ENCODE assay signal across 32 cellular contexts in genomic region chr2:233807966-233808892, GRCh38. TPM values are rescaled to one million over a fixed set of nuclear protein-coding genes. Genes with fewer than 3 reads are reported as not detected.
DNase-seq lines count a peak whose midpoint lies in the region; ATAC-seq, FAIRE-seq and TF ChIP-seq lines count a peak whose summit lies in the region.
"Had no signal": no experiment of that assay in that cellular context is flagged by ENCODE, and none has a peak within 500 bp of the region (broad histone marks: within the 10 kb centered on the region; RNA-seq: fewer than 3 reads in every experiment).

No MANE protein-coding gene starts in this region.

- ATAC-seq in pancreas (no peak), upper lobe of right lung (no peak), HG02588 (IDR thresholded peaks at IDR 0.05; ENCODE audit: unreplicated experiment) (no peak)
- ATAC-seq: gastroesophageal sphincter, right cardiac atrium, Right ventricle myocardium inferior had no signal

- peak; percentile 6 for DNase-seq in activated naive CD4-positive, alpha-beta T cell treated with anti-CD3 and anti-CD28 coated beads, Interleukin-2, amount 10 ng/mL, durations not matched to agents 7 days and 5 days
- no peak for DNase-seq in activated naive CD4-positive, alpha-beta T cell (lab: John Stamatoyannopoulos, UW)
- DNase-seq in H1 (ENCODE audit: low read depth in 1 of 2, low spot score in 2 of 2), result peak in 1 of 2 experiments; percentile 14
- DNase-seq in pancreas, result peak in 4 of 6 donors; percentile 3 to 21 (median 12)
- peak; percentile 46 for DNase-seq in upper lobe of right lung
- DNase-seq in amniotic stem cell (lab: John Stamatoyannopoulos, UW), result no peak
- no peak for DNase-seq in A172 (ENCODE audit: low spot score)
- DNase-seq: amygdala, brain microvascular endothelial cell, Kasumi-1, NCI-H1417 treated with DMSO at 0.1 percent for 48 hours, NCI-H2081, NCI-H2227 treated with DMSO at 0.1 percent for 48 hours, NCI-H526, OCI-M1, SK-N-SH, transverse colon had no signal

- H2BK12ac ChIP-seq in H1 (ENCODE audit: low read depth, low read length), result 0 out of 2 replicates have a peak overlapping the region, but pooled peaks have one; percentile 27

- no peak overlapping the region for H3K18ac ChIP-seq in H1 (ENCODE audit: extremely low read depth, low read length)

- POLR2A ChIA-PET in H1 (lab: Charles Lee; ENCODE audit: partially characterized antibody), result no interaction called here

- H3K36me3 Mint-ChIP-seq in activated naive CD4-positive, alpha-beta T cell treated with anti-CD3 and anti-CD28 coated beads, Interleukin-2, amount 10 ng/mL, durations not matched to agents 7 days and 5 days, result no peaks in the 10 kb centered on the region
- H3K36me3 Mint-ChIP-seq: activated naive CD4-positive, alpha-beta T cell treated with anti-CD3 and anti-CD28 coated beads, Interleukin-2, amount 50 U/mL, for 24 hours had no signal

- H3K4me3 ChIP-seq in H1 (ENCODE audit: extremely low read depth in 1 of 4, insufficient read depth in 2 of 4, low read depth in 3 of 4, low read length in 4 of 4), result no peak overlapping the region
- no peak overlapping the region for H3K4me3 ChIP-seq in pancreas
- H3K4me3 ChIP-seq in upper lobe of right lung, result no peak overlapping the region
- H3K4me3 ChIP-seq: BLaER1, gastroesophageal sphincter, hepatocyte, transverse colon had no signal

- H3K4me2 ChIP-seq in H1 (ENCODE audit: insufficient read depth in 1 of 2, low read depth in 2 of 2, low read length in 2 of 2), result no peak overlapping the region
- H3K4me2 ChIP-seq: BLaER1, hepatocyte, SK-N-SH had no signal

- H3K36me3 ChIP-seq in H1 (ENCODE audit: control insufficient read depth in 2 of 4, insufficient read depth in 4 of 4, low read length in 3 of 4), result no peaks in the 10 kb centered on the region
- no peaks in the 10 kb centered on the region for H3K36me3 ChIP-seq in pancreas
- no peaks in the 10 kb centered on the region for H3K36me3 ChIP-seq in upper lobe of right lung
- H3K36me3 ChIP-seq: BLaER1, brain microvascular endothelial cell, gastroesophageal sphincter, transverse colon had no signal

- no peaks in the 10 kb centered on the region for H3K9me3 Mint-ChIP-seq in activated naive CD4-positive, alpha-beta T cell treated with anti-CD3 and anti-CD28 coated beads, Interleukin-2, amount 10 ng/mL, durations not matched to agents 7 days and 5 days
- H3K9me3 Mint-ChIP-seq: activated naive CD4-positive, alpha-beta T cell treated with anti-CD3 and anti-CD28 coated beads, Interleukin-2, amount 50 U/mL, for 24 hours; T-helper 1 cell treated with Interleukin-12 subunit alpha and Interleukin-12 subunit beta and Interleukin-4 antibody, amounts not matched to agents 30 μg/mL and 1 μg/mL, for 36 hours had no signal

- no peak for TF ChIP-seq EP300 in H1 (IDR thresholded peaks at IDR 0.05; ENCODE audit: borderline replicate concordance in 1 of 2, low read depth in 2 of 2, low read length in 2 of 2)

- no peaks in the 10 kb centered on the region for H3K4me1 Mint-ChIP-seq in activated naive CD4-positive, alpha-beta T cell treated with anti-CD3 and anti-CD28 coated beads, Interleukin-2, amount 10 ng/mL, durations not matched to agents 7 days and 5 days
- H3K4me1 Mint-ChIP-seq: activated naive CD4-positive, alpha-beta T cell treated with anti-CD3 and anti-CD28 coated beads, Interleukin-2, amount 50 U/mL, for 24 hours had no signal

- no peak overlapping the region for H3K9ac ChIP-seq in H1 (replicated peaks in 1 of 4; ENCODE audit: extremely low read depth in 1 of 4, low read depth in 3 of 4, low read length in 3 of 4)
- H3K9ac ChIP-seq: BLaER1, parathyroid adenoma, SK-N-SH had no signal

- TF ChIP-seq RAD21 in H1 (IDR thresholded peaks at IDR 0.05 in 1 of 2, conservative IDR thresholded peaks at IDR 0.05 in 1 of 2; ENCODE audit: low read depth in 2 of 2, low read length in 2 of 2), result no peak

- no peak overlapping the region for H2AK5ac ChIP-seq in H1 (ENCODE audit: low read depth, low read length)

- no peak overlapping the region for H4K91ac ChIP-seq in H1 (replicated peaks; ENCODE audit: insufficient read length, low read length)

- H3K4me1 ChIP-seq in H1 (replicated peaks in 1 of 4; ENCODE audit: control insufficient read depth in 3 of 4, insufficient read depth in 4 of 4, low read length in 3 of 4), result no peaks in the 10 kb centered on the region
- no peaks in the 10 kb centered on the region for H3K4me1 ChIP-seq in pancreas
- no peaks in the 10 kb centered on the region for H3K4me1 ChIP-seq in upper lobe of right lung
- H3K4me1 ChIP-seq: BLaER1, gastroesophageal sphincter, parathyroid adenoma, transverse colon had no signal

- intact Hi-C loops in pancreas (cut with DNase I) (no loop called here), upper lobe of right lung (cut with DNase I) (no loop called here)

- peaks cover 0 to 4% of the 10 kb centered on the region in 2 experiments; a peak in 2 of 4 replicates for H3K9me3 ChIP-seq in H1 (ENCODE audit: insufficient read depth in 2 of 2, low read depth in 1 of 2, low read length in 1 of 2)
- H3K9me3 ChIP-seq in pancreas, result no peaks in the 10 kb centered on the region
- H3K9me3 ChIP-seq in upper lobe of right lung, result no peaks in the 10 kb centered on the region
- H3K9me3 ChIP-seq: BLaER1, gastroesophageal sphincter, SK-N-SH, transverse colon had no signal

- no peak overlapping the region for H4K8ac ChIP-seq in H1 (ENCODE audit: extremely low read depth, insufficient read depth, low read length)

- no peak overlapping the region for H2BK120ac ChIP-seq in H1 (replicated peaks; ENCODE audit: low read depth, low read length)

- no peak overlapping the region for H3K4ac ChIP-seq in H1 (replicated peaks; ENCODE audit: insufficient read length, low read depth, low read length)

- H2BK15ac ChIP-seq in H1 (ENCODE audit: low read length), result no peak overlapping the region

- H3K14ac ChIP-seq in H1 (ENCODE audit: insufficient read length), result no peak overlapping the region

- no peak overlapping the region for H2AFZ ChIP-seq in H1 (ENCODE audit: low read length)
- H2AFZ ChIP-seq: hepatocyte, parathyroid adenoma had no signal

- H3K79me2 ChIP-seq in H1 (ENCODE audit: control insufficient read depth in 1 of 2, insufficient read depth in 2 of 2, low read length in 2 of 2), result no peaks in the 10 kb centered on the region
- H3K79me2 ChIP-seq: hepatocyte, parathyroid adenoma had no signal

- H3K27me3 Mint-ChIP-seq in activated naive CD4-positive, alpha-beta T cell treated with anti-CD3 and anti-CD28 coated beads, Interleukin-2, amount 10 ng/mL, durations not matched to agents 7 days and 5 days, result peaks cover 34% of the 10 kb centered on the region

- no peaks in the 10 kb centered on the region for H4K20me1 ChIP-seq in H1 (replicated peaks in 1 of 2; ENCODE audit: control insufficient read depth in 1 of 2, insufficient read depth in 2 of 2, low read length in 2 of 2)
- H4K20me1 ChIP-seq: BLaER1 had no signal

- H2BK5ac ChIP-seq in H1 (ENCODE audit: low read depth, low read length), result no peak overlapping the region

- H3K23me2 ChIP-seq in H1 (ENCODE audit: low read depth, low read length), result no peaks in the 10 kb centered on the region

- no peak overlapping the region for H3K23ac ChIP-seq in H1 (ENCODE audit: insufficient read length)

- CTCF ChIA-PET in activated naive CD4-positive, alpha-beta T cell treated with anti-CD3 and anti-CD28 coated beads, Interleukin-2, amount 10 ng/mL, durations not matched to agents 7 days and 5 days (lab: Charles Lee), result no interaction called here
- CTCF ChIA-PET in H1 (lab: Charles Lee; ENCODE audit: partially characterized antibody), result no interaction called here

- H3K27ac ChIP-seq in H1 (ENCODE audit: low read depth, low read length), result no peak overlapping the region
- H3K27ac ChIP-seq in pancreas, result no peak overlapping the region
- no peak overlapping the region for H3K27ac ChIP-seq in upper lobe of right lung
- H3K27ac ChIP-seq: BLaER1, brain microvascular endothelial cell, gastroesophageal sphincter, hepatocyte, parathyroid adenoma, transverse colon had no signal

- no peak overlapping the region for H4K5ac ChIP-seq in H1 (ENCODE audit: insufficient read length, low read depth, low read length)

- no peaks in the 10 kb centered on the region for H3K79me1 ChIP-seq in H1 (ENCODE audit: low read depth, low read length)

- H3K56ac ChIP-seq in H1 (replicated peaks; ENCODE audit: insufficient read length, low read depth, low read length), result no peak overlapping the region

- no peak for TF ChIP-seq POLR2A in H1 (IDR thresholded peaks at IDR 0.05; ENCODE audit: control extremely low read depth in 1 of 2, low read depth in 2 of 2, low read length in 2 of 2)

- FAIRE-seq in H1 (lab: Jason Lieb, UNC), result no peak
- FAIRE-seq in pancreas (lab: Jason Lieb, UNC), result no peak
- FAIRE-seq: GM12892, TTC549 had no signal

- no peak for TF ChIP-seq CTCF in H1 (IDR thresholded peaks at IDR 0.05; ENCODE audit: control extremely low read depth in 1 of 3, insufficient read depth in 1 of 3, low read depth in 1 of 3, low read length in 3 of 3)
- no peak for TF ChIP-seq CTCF in pancreas (IDR thresholded peaks at IDR 0.05)
- no peak for TF ChIP-seq CTCF in upper lobe of right lung (IDR thresholded peaks at IDR 0.05)

- WGBS in H1 (ENCODE audit: extremely low coverage in 1 of 2, insufficient coverage in 1 of 2, insufficient read length in 1 of 2, insufficient replicate concordance in 2 of 2, low coverage in 1 of 2, low lambda C conversion rate in 2 of 2, missing lambda C conversion rate in 1 of 2), 2 experiments, result 79% methylated on average over 10 of the region's 10 CpGs; no CpG with 5 or more reads in 1 of the 2 experiments
- WGBS in pancreas, 2 donors, result 61 to 74% methylated on average over 10 of the region's 10 CpGs

- H3K4me3 Mint-ChIP-seq in activated naive CD4-positive, alpha-beta T cell treated with anti-CD3 and anti-CD28 coated beads, Interleukin-2, amount 10 ng/mL, durations not matched to agents 7 days and 5 days, result no peak overlapping the region
- H3K4me3 Mint-ChIP-seq: activated naive CD4-positive, alpha-beta T cell treated with anti-CD3 and anti-CD28 coated beads, Interleukin-2, amount 50 U/mL, for 24 hours; T-helper 1 cell treated with Interleukin-12 subunit alpha and Interleukin-12 subunit beta and Interleukin-4 antibody, amounts not matched to agents 30 μg/mL and 1 μg/mL, for 36 hours had no signal

- H3K27me3 ChIP-seq in H1 (replicated peaks in 1 of 4; ENCODE audit: control insufficient read depth in 3 of 4, extremely low read depth in 1 of 4, insufficient read depth in 3 of 4, low read length in 3 of 4) (no peaks in the 10 kb centered on the region), pancreas (no peaks in the 10 kb centered on the region), upper lobe of right lung (no peaks in the 10 kb centered on the region)
- H3K27me3 ChIP-seq: BLaER1, brain microvascular endothelial cell, hepatocyte, transverse colon had no signal

- H3K27ac Mint-ChIP-seq in activated naive CD4-positive, alpha-beta T cell treated with anti-CD3 and anti-CD28 coated beads, Interleukin-2, amount 10 ng/mL, durations not matched to agents 7 days and 5 days, result no peak overlapping the region
- H3K27ac Mint-ChIP-seq: activated naive CD4-positive, alpha-beta T cell treated with anti-CD3 and anti-CD28 coated beads, Interleukin-2, amount 50 U/mL, for 24 hours; T-helper 1 cell treated with Interleukin-12 subunit alpha and Interleukin-12 subunit beta and Interleukin-4 antibody, amounts not matched to agents 30 μg/mL and 1 μg/mL, for 36 hours had no signal

- no peak overlapping the region for H2BK20ac ChIP-seq in H1 (ENCODE audit: low read length)

RNA-seq across cellular contexts. Expression of gene MROH2A, which starts 30.1 kb away (rescaled TPM):
- total RNA-seq in H1 (2021; fragmentation: NEBNext Ultra II Directional; extraction: Animal tissue kit (Norgen Biotek cat#: 25700)), result not detected in 2 replicates
- polyA plus RNA-seq in H1 (2011; rRNA removed) (not detected in 2 replicates), pancreas (not detected)
- polyA plus RNA-seq in H1 (2011; cell fraction: cytosol; rRNA removed), result not detected
- polyA plus RNA-seq in H1 (2011; cell fraction: nucleus; rRNA removed), result not detected
- polyA plus RNA-seq in H1 (2012, experiment 1 of 2), result not detected in 4 replicates
- not detected for polyA plus RNA-seq in H1 (2012, experiment 2 of 2)
- not detected for polyA plus RNA-seq in H1 (2013, experiment 1 of 2)
- polyA plus RNA-seq in H1 (2013, experiment 2 of 2), result not detected
- not detected in 2 replicates for polyA minus RNA-seq in H1 (2011; rRNA and poly(A)+ RNA removed)
- not detected for polyA minus RNA-seq in H1 (2011; cell fraction: cytosol; rRNA and poly(A)+ RNA removed)
- not detected for polyA minus RNA-seq in H1 (2011; cell fraction: nucleus; rRNA and poly(A)+ RNA removed)
- total RNA-seq in pancreas (not detected), upper lobe of right lung (not detected)
- 0.48 TPM in 1 of 2 replicates, not detected in the other for total RNA-seq in A172 (2014; rRNA removed; shearing (Covaris generic))
- total RNA-seq: cerebellum, gastroesophageal sphincter, hepatocyte, lung microvascular endothelial cell, right cardiac atrium, Right ventricle myocardium inferior had no signal
- polyA plus RNA-seq: AG04450, hepatocyte, neural cell, right cardiac atrium had no signal

RNA-seq across cellular contexts. Expression of gene HJURP, which starts 46.1 kb away (rescaled TPM):
- total RNA-seq in H1 (2021; fragmentation: NEBNext Ultra II Directional; extraction: Animal tissue kit (Norgen Biotek cat#: 25700)), result 56.6 and 60.5 TPM in 2 replicates
- polyA plus RNA-seq in H1 (2011; rRNA removed), result 39.3 and 49.3 TPM in 2 replicates
- polyA plus RNA-seq in H1 (2011; cell fraction: cytosol; rRNA removed), result 50.9 TPM
- polyA plus RNA-seq in H1 (2011; cell fraction: nucleus; rRNA removed), result 97.3 TPM
- polyA plus RNA-seq in H1 (2012, experiment 1 of 2), result 37.8 to 45.6 TPM (median 39.2 TPM) in 4 replicates
- 9.4 TPM for polyA plus RNA-seq in H1 (2012, experiment 2 of 2)
- polyA plus RNA-seq in H1 (2013, experiment 1 of 2), result 42.7 TPM
- 40.0 TPM for polyA plus RNA-seq in H1 (2013, experiment 2 of 2)
- polyA minus RNA-seq in H1 (2011; rRNA and poly(A)+ RNA removed), result 157 and 160 TPM in 2 replicates
- 51.7 TPM for polyA minus RNA-seq in H1 (2011; cell fraction: cytosol; rRNA and poly(A)+ RNA removed)
- 52.7 TPM for polyA minus RNA-seq in H1 (2011; cell fraction: nucleus; rRNA and poly(A)+ RNA removed)
- 1 to 10 TPM in 1 of 6 donors, under 1 TPM in 2, not detected in 3; 0.47 to 1.2 (median 0.58) TPM for total RNA-seq in pancreas
- under 1 TPM; 0.16 to 0.34 TPM for polyA plus RNA-seq in pancreas
- 1.2 TPM for total RNA-seq in upper lobe of right lung
- total RNA-seq in A172 (2014; rRNA removed; shearing (Covaris generic)), result 78.3 and 83.2 TPM in 2 replicates

RNA-seq across cellular contexts. Expression of gene UGT1A1, which starts 48.2 kb away (rescaled TPM):
- not detected in 2 replicates for total RNA-seq in H1 (2021; fragmentation: NEBNext Ultra II Directional; extraction: Animal tissue kit (Norgen Biotek cat#: 25700))
- not detected in 2 replicates for polyA plus RNA-seq in H1 (2011; rRNA removed)
- polyA plus RNA-seq in H1 (2011; cell fraction: cytosol; rRNA removed), result not detected
- 0.07 TPM for polyA plus RNA-seq in H1 (2011; cell fraction: nucleus; rRNA removed)
- polyA plus RNA-seq in H1 (2012, experiment 1 of 2), result not detected in 4 replicates
- not detected for polyA plus RNA-seq in H1 (2012, experiment 2 of 2)
- not detected for polyA plus RNA-seq in H1 (2013, experiment 1 of 2)
- not detected for polyA plus RNA-seq in H1 (2013, experiment 2 of 2)
- not detected in 2 replicates for polyA minus RNA-seq in H1 (2011; rRNA and poly(A)+ RNA removed)
- not detected for polyA minus RNA-seq in H1 (2011; cell fraction: cytosol; rRNA and poly(A)+ RNA removed)
- polyA minus RNA-seq in H1 (2011; cell fraction: nucleus; rRNA and poly(A)+ RNA removed), result not detected
- total RNA-seq in pancreas, result under 1 TPM in 1 of 6 donors, not detected in 5; 0.28 TPM
- not detected for polyA plus RNA-seq in pancreas
- not detected for total RNA-seq in upper lobe of right lung
- not detected in 2 replicates for total RNA-seq in A172 (2014; rRNA removed; shearing (Covaris generic))
- total RNA-seq: cerebellum, lung microvascular endothelial cell, right cardiac atrium, Right ventricle myocardium inferior had no signal
- polyA plus RNA-seq: AG04450, neural cell, right cardiac atrium, SK-N-SH had no signal

Comparison
In these comparisons a context has a peak if more than half of its experiments do, and no peak if none do; other contexts are left out.
1. DNase-seq: peak in activated naive CD4-positive, alpha-beta T cell treated with anti-CD3 and anti-CD28 coated beads, Interleukin-2, amount 10 ng/mL, durations not matched to agents 7 days and 5 days (single experiment), pancreas (4 of 6) and upper lobe of right lung (single experiment); none in activated naive CD4-positive, alpha-beta T cell (0 of 4), amniotic stem cell (single experiment) and A172 (single experiment).
2. RNA of gene HJURP, which starts 46.1 kb away (total RNA-seq): 78.3 to 83.2 TPM in A172 and 56.6 to 60.5 TPM in H1; 1.2 TPM in upper lobe of right lung (single experiment) and 0.47 to 1.2 TPM in pancreas; every median in the first group is over 10 times any median in the second.